ENCODE assay signal across 25 cellular contexts in genomic region chr9:133597316-133597957, GRCh38. TPM values are rescaled to one million over a fixed set of nuclear protein-coding genes. Genes with fewer than 3 reads are reported as not detected.
DNase-seq lines count a peak whose midpoint lies in the region; ATAC-seq, FAIRE-seq and TF ChIP-seq lines count a peak whose summit lies in the region.
"Had no signal": no experiment of that assay in that cellular context is flagged by ENCODE, and none has a peak within 500 bp of the region (broad histone marks: within the 10 kb centered on the region; RNA-seq: fewer than 3 reads in every experiment).

No MANE protein-coding gene starts in this region.

- H3K4me1 ChIP-seq in HepG2 (ENCODE audit: insufficient read depth, low read length) = no peaks in the 10 kb centered on the region
- H3K4me1 ChIP-seq in right lobe of liver = no peaks in the 10 kb centered on the region
- no peaks in the 10 kb centered on the region for H3K4me1 ChIP-seq in Peyer's patch
- H3K4me1 ChIP-seq in small intestine (ENCODE audit: control insufficient read depth in 2 of 2, insufficient read depth in 1 of 2, low read depth in 1 of 2, low read length in 1 of 2) = no peaks in the 10 kb centered on the region
- H3K4me1 ChIP-seq: sigmoid colon had no signal

- in situ Hi-C loops in HepG2 (cut with HindIII; ENCODE audit: extremely low pct_ligation_motif_present, low pct_unique_long_range_greater_than_20kb) = no loop called here

- TF ChIP-seq CTCF in HepG2 (CRISPR knock-in tag; IDR thresholded peaks at IDR 0.05) (no peak), right lobe of liver (IDR thresholded peaks at IDR 0.05) (no peak), cardiac fibroblast (IDR thresholded peaks at IDR 0.05; ENCODE audit: low read depth, low read length) (no peak), Peyer's patch (IDR thresholded peaks at IDR 0.05) (no peak)

- no TSS peak for BruUV-seq in HepG2 (replicated peaks; lab: Mats Ljungman, UMichigan)

- H3K27me3 ChIP-seq in HepG2 (ENCODE audit: control insufficient read depth in 1 of 2, insufficient read depth in 2 of 2, low read length in 2 of 2) (peaks cover 4 to 17% of the 10 kb centered on the region in 2 experiments; a peak in 4 of 5 replicates), right lobe of liver (no peaks in the 10 kb centered on the region), Peyer's patch (no peaks in the 10 kb centered on the region), small intestine (ENCODE audit: control insufficient read depth in 2 of 2, insufficient read depth in 2 of 2, low read length in 2 of 2) (no peaks in the 10 kb centered on the region)
- H3K27me3 ChIP-seq: BE2C, dorsolateral prefrontal cortex had no signal

- intact Hi-C loops in HepG2 (cut with micrococcal nuclease; ENCODE audit: unreplicated experiment) (no loop called here), right lobe of liver (cut with DNase I) (no loop called here)

- POLR2A ChIA-PET in HepG2 (lab: Yijun Ruan, JAX) = no interaction called here

- FAIRE-seq in HepG2 (lab: Jason Lieb, UNC) (no peak), small intestine (lab: Jason Lieb, UNC) (no peak)
- FAIRE-seq: bronchial epithelial cell had no signal

- H3K36me3 ChIP-seq in HepG2 (replicated peaks in 1 of 2; ENCODE audit: control insufficient read depth in 1 of 2, insufficient read depth in 2 of 2, low read length in 2 of 2) (no peaks in the 10 kb centered on the region), right lobe of liver (no peaks in the 10 kb centered on the region), Peyer's patch (no peaks in the 10 kb centered on the region), small intestine (ENCODE audit: control insufficient read depth in 2 of 2, insufficient read depth in 2 of 2, low read length in 2 of 2) (no peaks in the 10 kb centered on the region)
- H3K36me3 ChIP-seq: sigmoid colon had no signal

- 48% methylated on average over 7 of the region's 7 CpGs for WGBS in HepG2 (ENCODE audit: low lambda C conversion rate)
- 67% methylated on average over 7 of the region's 7 CpGs for WGBS in right lobe of liver (ENCODE audit: insufficient coverage, low coverage, low lambda C conversion rate, missing lambda C conversion rate)
- 78 to 79% (median 78%) methylated on average over 7 of the region's 7 CpGs for WGBS in small intestine, 3 donors

- no peak overlapping the region for H3K9ac ChIP-seq in HepG2 (ENCODE audit: insufficient read depth, low read depth, low read length)

- TF ChIP-seq POLR2A in HepG2 (IDR thresholded peaks at IDR 0.05; ENCODE audit: insufficient read depth in 1 of 2, low read depth in 2 of 2, low read length in 2 of 2) (no peak), right lobe of liver (IDR thresholded peaks at IDR 0.05) (no peak), Peyer's patch (IDR thresholded peaks at IDR 0.05) (no peak)

- TF ChIP-seq EP300 in HepG2 (IDR thresholded peaks at IDR 0.05; ENCODE audit: low read depth in 2 of 2, low read length in 2 of 2) (no peak), HepG2 (CRISPR knock-in tag; IDR thresholded peaks at IDR 0.05; ENCODE audit: borderline replicate concordance) (no peak)

- TF ChIP-seq RAD21 in HepG2 (CRISPR knock-in tag; IDR thresholded peaks at IDR 0.05) = no peak

- H3K4me3 ChIP-seq in HepG2 (replicated peaks in 1 of 3; ENCODE audit: insufficient read depth in 1 of 3, low read depth in 2 of 3, low read length in 3 of 3) (no peak overlapping the region), right lobe of liver (no peak overlapping the region), cardiac fibroblast (replicated peaks in 1 of 2; ENCODE audit: low read depth in 2 of 2, low read length in 2 of 2) (no peak overlapping the region), Peyer's patch (no peak overlapping the region), small intestine (ENCODE audit: low read depth in 1 of 2, low read length in 2 of 2) (no peak overlapping the region)
- H3K4me3 ChIP-seq: dorsolateral prefrontal cortex, sigmoid colon had no signal

- H3K27ac ChIP-seq in HepG2 (ENCODE audit: extremely low read length, insufficient read depth, low read length) (no peak overlapping the region), right lobe of liver (no peak overlapping the region), Peyer's patch (no peak overlapping the region), small intestine (ENCODE audit: low read depth in 1 of 2, low read length in 1 of 2) (no peak overlapping the region)
- H3K27ac ChIP-seq: dorsolateral prefrontal cortex, sigmoid colon had no signal

- no peaks in the 10 kb centered on the region for H4K20me1 ChIP-seq in HepG2 (ENCODE audit: insufficient read depth, low read length)

- no peak overlapping the region for H3K4me2 ChIP-seq in HepG2 (ENCODE audit: low read depth, low read length)

- peaks cover 21% of the 10 kb centered on the region for H3K9me3 ChIP-seq in HepG2 (ENCODE audit: low read length)
- no peaks in the 10 kb centered on the region for H3K9me3 ChIP-seq in right lobe of liver
- H3K9me3 ChIP-seq in Peyer's patch = peaks cover 0 to 16% (median 4%) of the 10 kb centered on the region in 4 donors
- peaks cover 3% of the 10 kb centered on the region for H3K9me3 ChIP-seq in small intestine (ENCODE audit: control insufficient read depth, low read depth)

- no peak overlapping the region for H2AFZ ChIP-seq in HepG2 (ENCODE audit: low read length)

- CTCF ChIA-PET in HepG2 (lab: Yijun Ruan, JAX; ENCODE audit: low intra/inter-chr PET ratio, low total read pairs) = no interaction called here

- H3K79me2 ChIP-seq in HepG2 (ENCODE audit: insufficient read depth, low read length) = no peaks in the 10 kb centered on the region

- DNase-seq in HepG2 (ENCODE audit: low spot score) (no peak), right lobe of liver (no peak), NCI-H1105 (lab: John Stamatoyannopoulos, UW) (peak; percentile 25), cardiac fibroblast (ENCODE audit: low read depth in 2 of 2) (peak; percentile 24 to 32), Peyer's patch (no peak), SHP77 (lab: John Stamatoyannopoulos, UW) (no peak), small intestine (no peak)
- DNase-seq: activated CD4-positive, alpha-beta T cell treated with anti-CD3 and anti-CD28 coated beads, Interleukin-2, amount 50 U/mL, for 4 hours; activated effector memory CD4-positive, alpha-beta T cell treated with anti-CD3 and anti-CD28 coated beads, Interleukin-2, amount 50 U/mL, for 16 hours; BE2C; dorsolateral prefrontal cortex; HFFc6; left colon; MV-4-11; NCI-H510A; SHP77 treated with DMSO at 0.1 percent for 48 hours; sigmoid colon; stimulated activated naive CD8-positive, alpha-beta T cell treated with anti-CD3 and anti-CD28 coated beads, Interleukin-15, amount 100 ng/mL, for 72 hours; T-helper 1 cell; trophoblast cell had no signal

- no peak for ATAC-seq in HepG2
- no peak for ATAC-seq in right lobe of liver
- ATAC-seq: left colon; natural killer cell treated with Interleukin-12 subunit alpha and Interleukin-12 subunit beta and Interleukin-15 and Interleukin-18, amount 100 ng/mL, for 72 hours; stimulated activated naive CD8-positive, alpha-beta T cell treated with anti-CD3 and anti-CD28 coated beads, Interleukin-15, amount 100 ng/mL, for 72 hours had no signal

RNA-seq across cellular contexts. Expression of gene FAM163B, which starts 11.8 kb away (rescaled TPM):
- total RNA-seq in HepG2 (2016; rRNA removed; fragmentation: Illumina TruSeq; extraction: Trizol) (not detected in 2 replicates), right lobe of liver (1 to 10 TPM; 1.6 to 5.8 (median 3.0) TPM), Peyer's patch (not detected)
- total RNA-seq in HepG2 (2016; cell fraction: cytosol; rRNA removed; fragmentation: Illumina TruSeq; extraction: Trizol; ENCODE audit: low read depth) = not detected in 2 replicates
- total RNA-seq in HepG2 (2016; cell fraction: insoluble cytoplasmic fraction; rRNA removed; fragmentation: Illumina TruSeq; extraction: Trizol) = not detected in 2 replicates
- total RNA-seq in HepG2 (2016; cell fraction: membrane; rRNA removed; fragmentation: Illumina TruSeq; extraction: Trizol) = not detected in 2 replicates
- total RNA-seq in HepG2 (2016; cell fraction: nucleus; rRNA removed; fragmentation: Illumina TruSeq; extraction: Trizol) = not detected in 2 replicates
- polyA plus RNA-seq in HepG2 (2011; rRNA removed) (not detected in 2 replicates), small intestine (under 1 TPM in 1 of 3 donors, not detected in 2; 0.19 TPM)
- not detected in 2 replicates for polyA plus RNA-seq in HepG2 (2011; cell fraction: cytosol; rRNA removed)
- polyA plus RNA-seq in HepG2 (2011; cell fraction: nucleus; rRNA removed) = not detected in 2 replicates
- polyA plus RNA-seq in HepG2 (2012) = not detected in 2 replicates
- not detected in 2 replicates for polyA plus RNA-seq in HepG2 (2016; cell fraction: cytosol; fragmentation: Illumina TruSeq; extraction: Trizol; ENCODE audit: low read depth)
- polyA plus RNA-seq in HepG2 (2016; cell fraction: insoluble cytoplasmic fraction; fragmentation: Illumina TruSeq; extraction: Trizol; ENCODE audit: low read depth) = not detected in 2 replicates
- not detected in 2 replicates for polyA plus RNA-seq in HepG2 (2016; cell fraction: membrane; fragmentation: Illumina TruSeq; extraction: Trizol; ENCODE audit: low read depth)
- polyA plus RNA-seq in HepG2 (2016; cell fraction: nucleus; fragmentation: Illumina TruSeq; extraction: Trizol; ENCODE audit: insufficient read depth, low read depth) = not detected in 2 replicates
- not detected in 2 replicates for polyA minus RNA-seq in HepG2 (2011; rRNA and poly(A)+ RNA removed; ENCODE audit: low replicate concordance)
- not detected in 2 replicates for polyA minus RNA-seq in HepG2 (2011; cell fraction: cytosol; rRNA and poly(A)+ RNA removed)
- not detected in 2 replicates for polyA minus RNA-seq in HepG2 (2011; cell fraction: nucleus; rRNA and poly(A)+ RNA removed)
- total RNA-seq: bronchial epithelial cell; epithelial cell of proximal tubule; HFFc6; natural killer cell treated with Interleukin-12 subunit alpha and Interleukin-12 subunit beta and Interleukin-15 and Interleukin-18, amount 100 ng/mL, for 72 hours had no signal
- polyA plus RNA-seq: adipose tissue had no signal

RNA-seq across cellular contexts. Expression of gene DBH, which starts 38.7 kb away (rescaled TPM):
- total RNA-seq in HepG2 (2016; rRNA removed; fragmentation: Illumina TruSeq; extraction: Trizol) (not detected in 2 replicates), right lobe of liver (10 to 100 TPM in 1 of 6 experiments, 1 to 10 TPM in 5; 1.2 to 12.9 (median 5.7) TPM), Peyer's patch (not detected)
- not detected in 2 replicates for total RNA-seq in HepG2 (2016; cell fraction: cytosol; rRNA removed; fragmentation: Illumina TruSeq; extraction: Trizol; ENCODE audit: low read depth)
- not detected in 2 replicates for total RNA-seq in HepG2 (2016; cell fraction: insoluble cytoplasmic fraction; rRNA removed; fragmentation: Illumina TruSeq; extraction: Trizol)
- total RNA-seq in HepG2 (2016; cell fraction: membrane; rRNA removed; fragmentation: Illumina TruSeq; extraction: Trizol) = not detected in 2 replicates
- total RNA-seq in HepG2 (2016; cell fraction: nucleus; rRNA removed; fragmentation: Illumina TruSeq; extraction: Trizol) = not detected in 2 replicates
- polyA plus RNA-seq in HepG2 (2011; rRNA removed) (not detected in 2 replicates), small intestine (under 1 TPM in 1 of 3 donors, not detected in 2; 0.13 TPM)
- polyA plus RNA-seq in HepG2 (2011; cell fraction: cytosol; rRNA removed) = not detected in 2 replicates
- not detected in 2 replicates for polyA plus RNA-seq in HepG2 (2011; cell fraction: nucleus; rRNA removed)
- polyA plus RNA-seq in HepG2 (2012) = 1.5 and 1.6 TPM in 2 replicates
- not detected in 2 replicates for polyA plus RNA-seq in HepG2 (2016; cell fraction: cytosol; fragmentation: Illumina TruSeq; extraction: Trizol; ENCODE audit: low read depth)
- polyA plus RNA-seq in HepG2 (2016; cell fraction: insoluble cytoplasmic fraction; fragmentation: Illumina TruSeq; extraction: Trizol; ENCODE audit: low read depth) = not detected in 2 replicates
- not detected in 2 replicates for polyA plus RNA-seq in HepG2 (2016; cell fraction: membrane; fragmentation: Illumina TruSeq; extraction: Trizol; ENCODE audit: low read depth)
- not detected in 2 replicates for polyA plus RNA-seq in HepG2 (2016; cell fraction: nucleus; fragmentation: Illumina TruSeq; extraction: Trizol; ENCODE audit: insufficient read depth, low read depth)
- polyA minus RNA-seq in HepG2 (2011; rRNA and poly(A)+ RNA removed; ENCODE audit: low replicate concordance) = not detected in 2 replicates
- polyA minus RNA-seq in HepG2 (2011; cell fraction: cytosol; rRNA and poly(A)+ RNA removed) = not detected in 2 replicates
- not detected in 2 replicates for polyA minus RNA-seq in HepG2 (2011; cell fraction: nucleus; rRNA and poly(A)+ RNA removed)
- total RNA-seq: bronchial epithelial cell; epithelial cell of proximal tubule; HFFc6; left colon; mesothelial cell of epicardium; natural killer cell treated with Interleukin-12 subunit alpha and Interleukin-12 subunit beta and Interleukin-15 and Interleukin-18, amount 100 ng/mL, for 72 hours; sigmoid colon had no signal

Comparison
In these comparisons a context has a peak if more than half of its experiments do, and no peak if none do; other contexts are left out.
1. DNase-seq: peak in NCI-H1105 (single experiment) and cardiac fibroblast (2 of 2); none in HepG2 (single experiment), right lobe of liver (0 of 3), Peyer's patch (0 of 3), SHP77 (0 of 2) and small intestine (single experiment).